Comparison of ENCODE assay signal across 8 cellular contexts in the genomic region with DNA sequence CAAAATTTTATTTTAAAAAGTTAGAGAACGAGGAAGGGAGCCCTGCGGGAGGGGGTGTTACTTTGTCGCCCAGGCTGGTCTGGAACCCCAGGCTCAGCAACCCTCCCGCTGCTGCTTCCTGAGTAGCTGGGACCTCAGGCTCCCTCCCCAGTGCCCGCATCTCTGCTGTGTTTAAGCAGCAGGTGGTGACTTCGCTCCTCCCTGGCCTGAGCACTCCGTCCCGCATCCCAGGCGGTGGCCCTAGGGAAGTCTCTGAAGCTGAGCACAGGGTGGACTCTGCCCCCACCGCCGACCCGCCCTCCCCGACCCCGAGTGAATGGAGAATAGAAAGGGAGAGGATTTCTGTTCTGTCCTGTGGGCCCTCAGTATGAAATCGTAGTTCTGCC. TPM values are rescaled to one million over a fixed set of nuclear protein-coding genes. Genes with fewer than 3 reads are reported as not detected.
DNase-seq lines count a peak whose midpoint lies in the region; ATAC-seq and TF ChIP-seq lines count a peak whose summit lies in the region.

No MANE protein-coding gene starts in this region.

- TF ChIP-seq POLR2A in Peyer's patch (IDR thresholded peaks at IDR 0.05) = no peak

- peaks cover 0 to 12% (median 0%) of the 10 kb centered on the region in 4 donors for H3K4me1 ChIP-seq in Peyer's patch
- H3K4me1 ChIP-seq in muscle layer of duodenum (ENCODE audit: control insufficient read depth in 1 of 2, insufficient read depth in 2 of 2, low read length in 2 of 2) = peaks cover 0 to 5% of the 10 kb centered on the region in 2 donors

- peaks cover 0 to 19% (median 0%) of the 10 kb centered on the region in 3 donors for H3K36me3 ChIP-seq in Peyer's patch
- H3K36me3 ChIP-seq in muscle layer of duodenum (ENCODE audit: control insufficient read depth in 1 of 2, insufficient read depth in 2 of 2, low read length in 2 of 2) = peaks cover 8 to 18% of the 10 kb centered on the region in 2 donors

- intact Hi-C loops in dorsolateral prefrontal cortex (cut with DNase I) = loop anchor here in 1 of 2 donors (5.0 to 10.0 kb wide), 2 partner anchors 37 to 134 kb away; a partner anchor contains a TSS

- H3K9me3 ChIP-seq in Peyer's patch (peaks cover 0 to 17% (median 4%) of the 10 kb centered on the region in 4 donors), muscle layer of duodenum (ENCODE audit: control insufficient read depth in 1 of 2, low read length in 2 of 2) (no peaks in the 10 kb centered on the region)

- TF ChIP-seq CTCF in Peyer's patch (IDR thresholded peaks at IDR 0.05) (no peak), dorsolateral prefrontal cortex (IDR thresholded peaks at IDR 0.05 in 54 of 56, conservative IDR thresholded peaks at IDR 0.05 in 2 of 56; ENCODE audit: low read depth in 1 of 56, partially characterized antibody in 56 of 56) (no peak)

- H3K27me3 ChIP-seq in Peyer's patch (no peaks in the 10 kb centered on the region), dorsolateral prefrontal cortex (no peaks in the 10 kb centered on the region), muscle layer of duodenum (ENCODE audit: low read depth, low read length) (no peaks in the 10 kb centered on the region)

- peak; percentile 12 for DNase-seq in Ammon's horn (ENCODE audit: low spot score)
- peak; percentile 23 to 88 (median 82) for DNase-seq in Peyer's patch
- peak in 1 of 10 donors; percentile 7 for DNase-seq in dorsolateral prefrontal cortex
- no peak for DNase-seq in KBM-7
- no peak for DNase-seq in T-helper 9 cell
- no peak for DNase-seq in cerebellar nuclear complex (lab: John Stamatoyannopoulos, UW)

- ATAC-seq in GM21737 (IDR thresholded peaks at IDR 0.05; ENCODE audit: unreplicated experiment) = peak; percentile 11

- in situ Hi-C loops in KBM-7 (cut with MboI; ENCODE audit: low pct_unique_long_range_greater_than_20kb, low sequenced_read_pairs) = no loop called here

- peak overlapping the region; percentile 79 to 86 (median 83) for H3K27ac ChIP-seq in Peyer's patch
- H3K27ac ChIP-seq in dorsolateral prefrontal cortex = peak overlapping the region in 16 of 59 donors; percentile 9 to 78 (median 50)
- H3K27ac ChIP-seq in muscle layer of duodenum (ENCODE audit: low read length) = no peak overlapping the region

- H3K4me3 ChIP-seq in Peyer's patch (peak overlapping the region; percentile 64 to 75 (median 68)), dorsolateral prefrontal cortex (peak overlapping the region; percentile 25 to 80 (median 65)), muscle layer of duodenum (ENCODE audit: low read depth in 1 of 2, low read length in 2 of 2) (peak overlapping the region; percentile 44 to 80)

RNA-seq across cellular contexts. Expression of a gene that starts 30.5 kb away (rescaled TPM):
- total RNA-seq in Peyer's patch (10 to 100 TPM; 21.0 to 36.7 (median 34.7) TPM), dorsolateral prefrontal cortex (10 to 100 TPM; 11.8 to 41.0 (median 20.6) TPM)

RNA-seq across cellular contexts. Expression of a gene that starts 37.5 kb away (rescaled TPM):
- 10 to 100 TPM; 26.6 to 96.6 (median 38.6) TPM for total RNA-seq in Peyer's patch
- total RNA-seq in dorsolateral prefrontal cortex = 100 to 1,000 TPM in 2 of 120 experiments, 10 to 100 TPM in 118; 30.2 to 101 (median 53.8) TPM

Comparison
In these comparisons a context has a peak if more than half of its experiments do, and no peak if none do; other contexts are left out.
1. DNase-seq: peak in Ammon's horn (single experiment) and Peyer's patch (3 of 3); none in KBM-7 (single experiment), T-helper 9 cell (single experiment) and cerebellar nuclear complex (0 of 2).
2. Peak in every context shown above with its lines, with median percentiles within 50 percentile points of each other: H3K4me3 ChIP-seq.